In the genomic region with DNA sequence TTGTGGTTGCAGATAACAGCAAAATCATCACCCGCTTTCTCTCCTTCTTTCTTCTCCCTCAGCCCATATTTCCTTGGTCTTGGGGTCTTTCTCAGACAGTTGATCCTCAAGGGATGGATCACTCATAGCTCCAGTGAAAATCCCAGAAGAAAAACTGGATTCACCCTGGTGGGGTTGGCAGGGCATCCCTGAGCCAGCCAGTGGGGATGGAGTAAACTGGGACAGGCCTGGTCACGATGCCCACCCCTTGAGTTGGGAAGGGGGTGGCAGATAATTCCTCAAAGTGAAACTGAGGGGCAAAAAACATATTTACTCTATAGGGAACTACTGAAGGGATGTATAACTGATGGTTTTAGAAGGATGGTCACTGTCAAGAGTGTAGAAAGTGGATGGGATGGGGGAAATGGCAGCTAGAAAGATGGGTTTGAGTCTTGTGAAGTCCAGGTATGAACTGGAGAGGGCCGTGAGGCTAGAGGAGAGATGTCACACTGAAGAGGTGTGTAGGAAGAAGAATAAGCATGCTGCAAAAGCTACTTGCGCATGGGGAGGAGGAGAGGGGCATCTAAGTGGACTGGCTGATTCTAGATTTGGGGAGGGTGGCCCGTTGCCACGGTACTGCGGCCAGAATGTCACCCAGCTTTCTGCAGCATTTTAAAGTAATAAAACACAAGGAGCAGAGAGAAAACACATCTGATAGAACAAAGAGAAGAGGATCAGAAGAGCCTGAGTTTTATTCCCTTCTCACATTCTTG, we compare ENCODE assay signal across 8 cellular contexts.
"Had no signal": no experiment of that assay in that cellular context is flagged by ENCODE, and none has a peak within 500 bp of the region (broad histone marks: within the 10 kb centered on the region; RNA-seq: fewer than 3 reads in every experiment).

No MANE protein-coding gene starts in this region.

- H3K27ac ChIP-seq: GM23248 had no signal

- H3K4me3 Mint-ChIP-seq: HFFc6 had no signal

- H3K4me3 ChIP-seq: GM23248, HAP-1, K562 had no signal

- H3K36me3 ChIP-seq: HAP-1 had no signal

- ATAC-seq: HCT116, K562 had no signal

- DNase-seq: GM23248, GOT3, H7, HFFc6, IMR-90 had no signal

- H3K4me1 ChIP-seq: HAP-1 had no signal

- H3K27ac Mint-ChIP-seq: HFFc6 had no signal
